26 cellular contexts compared by ENCODE assay signal in the genomic region with DNA sequence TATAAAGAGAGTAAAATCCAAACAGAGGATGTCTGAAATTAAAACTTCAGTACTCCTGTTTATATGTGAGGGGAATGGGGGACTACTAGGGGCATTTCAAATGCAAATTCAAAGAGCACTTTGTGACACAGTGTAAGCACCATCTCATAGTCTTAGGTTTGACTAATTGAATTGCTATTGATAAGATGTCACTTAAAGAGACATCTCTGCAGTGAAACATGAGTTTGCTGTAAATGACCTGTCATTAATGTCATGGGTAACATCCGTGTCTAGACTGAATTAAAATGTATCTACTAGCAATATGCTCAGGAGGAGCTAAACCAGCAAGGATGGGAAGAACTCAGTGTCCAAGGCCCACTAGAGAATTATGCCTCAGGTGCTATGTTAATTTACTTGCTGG.
"Had no signal": no experiment of that assay in that cellular context is flagged by ENCODE, and none has a peak within 500 bp of the region (broad histone marks: within the 10 kb centered on the region; RNA-seq: fewer than 3 reads in every experiment).

No MANE protein-coding gene starts in this region.

- H3K4me3 ChIP-seq: colonic mucosa, coronary artery, dorsolateral prefrontal cortex, esophagus muscularis mucosa, esophagus squamous epithelium, gastrocnemius medialis, gastroesophageal sphincter, heart left ventricle, heart right ventricle had no signal

- ATAC-seq: effector memory CD8-positive, alpha-beta T cell; esophagus mucosa; foreskin keratinocyte; gastrocnemius medialis; gastroesophageal sphincter; heart left ventricle; heart right ventricle had no signal

- H3K27ac ChIP-seq: colonic mucosa, coronary artery, dorsolateral prefrontal cortex, epithelial cell of prostate, esophagus muscularis mucosa, esophagus squamous epithelium, foreskin keratinocyte, gastrocnemius medialis, gastroesophageal sphincter, heart left ventricle, heart right ventricle had no signal

- FAIRE-seq: colon, endothelial cell of umbilical vein had no signal

- H3K9me3 ChIP-seq: colonic mucosa, esophagus muscularis mucosa, esophagus squamous epithelium, gastrocnemius medialis, gastroesophageal sphincter, heart left ventricle, heart right ventricle had no signal

- H3K36me3 ChIP-seq: colonic mucosa, esophagus muscularis mucosa, esophagus squamous epithelium, gastrocnemius medialis, gastroesophageal sphincter, heart left ventricle, heart right ventricle had no signal

- DNase-seq: colonic mucosa; cortex of kidney; dermis blood vessel endothelial cell; dorsolateral prefrontal cortex; effector CD4-positive, alpha-beta T cell; effector CD8-positive, alpha-beta T cell; effector memory CD4-positive, alpha-beta T cell; effector memory CD8-positive, alpha-beta T cell; endodermal cell; erythroblast; esophagus squamous epithelium; foreskin fibroblast; foreskin keratinocyte; foreskin melanocyte; gastrocnemius medialis; glutamatergic neuron; head of caudate nucleus; heart left ventricle; heart right ventricle had no signal

- H3K27me3 ChIP-seq: colonic mucosa, esophagus muscularis mucosa, esophagus squamous epithelium, foreskin keratinocyte, gastrocnemius medialis, gastroesophageal sphincter, heart left ventricle, heart right ventricle had no signal
